ENCODE assay signal across 29 cellular contexts in genomic region chr5:29001666-29002065, GRCh38.
DNase-seq lines count a peak whose midpoint lies in the region; ATAC-seq, FAIRE-seq and TF ChIP-seq lines count a peak whose summit lies in the region.
"Had no signal": no experiment of that assay in that cellular context is flagged by ENCODE, and none has a peak within 500 bp of the region (broad histone marks: within the 10 kb centered on the region; RNA-seq: fewer than 3 reads in every experiment).

No MANE protein-coding gene starts in this region.

- H3K14ac ChIP-seq in H9 (ENCODE audit: insufficient read depth, low read length): no peak overlapping the region

- TF ChIP-seq CTCF in H9 (conservative IDR thresholded peaks at IDR 0.05) (peak; percentile 64), VCaP (conservative IDR thresholded peaks at IDR 0.05) (peak; percentile 35), kidney (IDR thresholded peaks at IDR 0.05; ENCODE audit: borderline replicate concordance, extremely low read depth, insufficient read depth) (peak; percentile 15)

- H3K27me3 Mint-ChIP-seq in H9 (ENCODE audit: low read depth): no peaks in the 10 kb centered on the region
- no peaks in the 10 kb centered on the region for H3K27me3 Mint-ChIP-seq in activated T-cell treated with anti-CD3 and anti-CD28 coated beads, Interleukin-2, amount 50 U/mL, for 72 hours (ENCODE audit: low read depth)
- H3K27me3 Mint-ChIP-seq: activated CD4-positive, alpha-beta memory T cell treated with anti-CD3 and anti-CD28 coated beads, Interleukin-2, amount 10 ng/mL, durations not matched to agents 7 days and 5 days; CD8-positive, alpha-beta memory T cell; memory B cell; naive thymus-derived CD4-positive, alpha-beta T cell had no signal

- no peak overlapping the region for H2BK15ac ChIP-seq in H9 (ENCODE audit: low read depth, low read length)

- H2BK20ac ChIP-seq in H9 (ENCODE audit: low read depth, low read length, poor library complexity, severe bottlenecking): no peak overlapping the region

- no peak overlapping the region for H2BK12ac ChIP-seq in H9 (ENCODE audit: insufficient read length, low read depth, low read length)

- H3K27ac ChIP-seq in H9 (ENCODE audit: insufficient read length, low read depth, low read length) (no peak overlapping the region), VCaP (no peak overlapping the region), kidney (ENCODE audit: low read depth in 2 of 2, low read length in 2 of 2) (no peak overlapping the region)
- H3K27ac ChIP-seq: adrenal gland, cardiac muscle cell, epithelial cell of prostate, GM23248, parathyroid adenoma, SJCRH30 had no signal

- H3K4me1 ChIP-seq in H9 (ENCODE audit: insufficient read depth, low read length) (no peaks in the 10 kb centered on the region), kidney (ENCODE audit: control insufficient read depth in 1 of 2, insufficient read depth in 1 of 2, low read depth in 1 of 2, low read length in 2 of 2) (no peaks in the 10 kb centered on the region)
- H3K4me1 ChIP-seq: adrenal gland, parathyroid adenoma, SJCRH30 had no signal

- H3K36me3 Mint-ChIP-seq in H9 (ENCODE audit: insufficient read depth in 1 of 3, low read depth in 3 of 3): no peaks in the 10 kb centered on the region
- no peaks in the 10 kb centered on the region for H3K36me3 Mint-ChIP-seq in activated T-cell treated with anti-CD3 and anti-CD28 coated beads, Interleukin-2, amount 50 U/mL, for 72 hours (ENCODE audit: insufficient read depth in 2 of 2)
- H3K36me3 Mint-ChIP-seq: CD8-positive, alpha-beta memory T cell; memory B cell; naive thymus-derived CD4-positive, alpha-beta T cell had no signal

- H3K9me3 Mint-ChIP-seq in H9: no peaks in the 10 kb centered on the region
- H3K9me3 Mint-ChIP-seq in activated T-cell treated with anti-CD3 and anti-CD28 coated beads, Interleukin-2, amount 50 U/mL, for 72 hours: peaks cover 8 to 10% of the 10 kb centered on the region in 2 donors

- no peak overlapping the region for H2BK5ac ChIP-seq in H9 (ENCODE audit: insufficient read length, low read length)

- no peaks in the 10 kb centered on the region for H3K36me3 ChIP-seq in kidney (ENCODE audit: control insufficient read depth in 1 of 2, insufficient read depth in 2 of 2, low read length in 2 of 2)
- H3K36me3 ChIP-seq: adrenal gland, cardiac muscle cell, SJCRH30 had no signal

- no peak overlapping the region for H3K23ac ChIP-seq in H9 (ENCODE audit: insufficient read length, low read depth, low read length)

- H3K56ac ChIP-seq in H9 (ENCODE audit: insufficient read length, low read depth, low read length): no peak overlapping the region

- intact Hi-C loops in kidney (cut with DNase I): no loop called here

- no peak overlapping the region for H4K5ac ChIP-seq in H9 (ENCODE audit: insufficient read length, low read depth, low read length)

- H3K4ac ChIP-seq in H9 (ENCODE audit: low read depth, low read length): no peak overlapping the region

- no peak overlapping the region for H3T11ph ChIP-seq in H9 (ENCODE audit: low read length)

- H3K27ac Mint-ChIP-seq in H9: no peak overlapping the region
- H3K27ac Mint-ChIP-seq in activated T-cell treated with anti-CD3 and anti-CD28 coated beads, Interleukin-2, amount 50 U/mL, for 72 hours: no peak overlapping the region
- H3K27ac Mint-ChIP-seq: activated CD4-positive, alpha-beta memory T cell treated with anti-CD3 and anti-CD28 coated beads, Interleukin-2, amount 10 ng/mL, durations not matched to agents 7 days and 5 days; CD8-positive, alpha-beta memory T cell; memory B cell; naive thymus-derived CD4-positive, alpha-beta T cell had no signal

- no peak overlapping the region for H2AK5ac ChIP-seq in H9 (ENCODE audit: insufficient read length, low read length)

- no peaks in the 10 kb centered on the region for H4K20me1 ChIP-seq in H9 (ENCODE audit: control insufficient read depth, insufficient read depth, insufficient read length)

- H3K4me3 Mint-ChIP-seq in H9: no peak overlapping the region
- no peak overlapping the region for H3K4me3 Mint-ChIP-seq in activated T-cell treated with anti-CD3 and anti-CD28 coated beads, Interleukin-2, amount 50 U/mL, for 72 hours
- H3K4me3 Mint-ChIP-seq: activated CD4-positive, alpha-beta memory T cell treated with anti-CD3 and anti-CD28 coated beads, Interleukin-2, amount 10 ng/mL, durations not matched to agents 7 days and 5 days; CD8-positive, alpha-beta memory T cell; memory B cell; naive thymus-derived CD4-positive, alpha-beta T cell had no signal

- H3K27me3 ChIP-seq in H9 (ENCODE audit: insufficient read depth, low read length): no peaks in the 10 kb centered on the region
- H3K27me3 ChIP-seq: adrenal gland, cardiac muscle cell, SJCRH30 had no signal

- no peaks in the 10 kb centered on the region for H3K4me1 Mint-ChIP-seq in H9
- H3K4me1 Mint-ChIP-seq in activated T-cell treated with anti-CD3 and anti-CD28 coated beads, Interleukin-2, amount 50 U/mL, for 72 hours (ENCODE audit: low read depth): no peaks in the 10 kb centered on the region
- H3K4me1 Mint-ChIP-seq: activated CD4-positive, alpha-beta memory T cell treated with anti-CD3 and anti-CD28 coated beads, Interleukin-2, amount 10 ng/mL, durations not matched to agents 7 days and 5 days; CD8-positive, alpha-beta memory T cell; memory B cell; naive thymus-derived CD4-positive, alpha-beta T cell had no signal

- H3K23me2 ChIP-seq in H9 (ENCODE audit: insufficient read length, low read depth, low read length, poor library complexity, severe bottlenecking): no peaks in the 10 kb centered on the region

- no peaks in the 10 kb centered on the region for H3K79me1 ChIP-seq in H9 (ENCODE audit: insufficient read depth, low read depth, low read length, poor library complexity, severe bottlenecking)

- no peak overlapping the region for H4K91ac ChIP-seq in H9 (ENCODE audit: insufficient read length, low read depth, low read length)

- DNase-seq in A172 (ENCODE audit: low spot score) (peak; percentile 8), H9 (peak; percentile 35), kidney (no peak), midbrain (lab: John Stamatoyannopoulos, UW) (no peak), NCI-H1417 (lab: John Stamatoyannopoulos, UW) (no peak)
- DNase-seq in activated T-cell treated with anti-CD3 and anti-CD28 coated beads, Interleukin-2, amount 50 U/mL, for 72 hours: no peak
- DNase-seq: activated CD4-positive, alpha-beta memory T cell treated with anti-CD3 and anti-CD28 coated beads, Interleukin-2, amount 10 ng/mL, durations not matched to agents 7 days and 5 days; activated CD4-positive, CD25-positive, alpha-beta regulatory T cell; adrenal gland; CD8-positive, alpha-beta memory T cell; dermis blood vessel endothelial cell; DMS79; foreskin melanocyte; GM23248; hypothalamus; Karpas-422; naive thymus-derived CD4-positive, alpha-beta T cell; NCI-H1092; NCI-H524 treated with DMSO at 0.1 percent for 48 hours; T-helper 2 cell had no signal

- FAIRE-seq in kidney (lab: Jason Lieb, UNC): no peak
- FAIRE-seq: GM12892 had no signal

- ATAC-seq in GM19463 (IDR thresholded peaks at IDR 0.05; ENCODE audit: unreplicated experiment): no peak
- no peak for ATAC-seq in activated T-cell treated with anti-CD3 and anti-CD28 coated beads, Interleukin-2, amount 50 U/mL, for 72 hours (replicated peaks in 1 of 2)
- ATAC-seq: naive thymus-derived CD4-positive, alpha-beta T cell; sciatic nerve had no signal

- no CpG with 5 or more reads among the region's 3 CpGs for WGBS in H9 (ENCODE audit: extremely low coverage, insufficient read length, low lambda C conversion rate)

- no peak overlapping the region for H4K8ac ChIP-seq in H9 (replicated peaks; ENCODE audit: insufficient read length, low read depth, low read length)

- H2AFZ ChIP-seq in H9 (ENCODE audit: low read length): no peak overlapping the region
- H2AFZ ChIP-seq: GM23248, parathyroid adenoma had no signal

- H3K18ac ChIP-seq in H9 (ENCODE audit: insufficient read length, low read depth, low read length): no peak overlapping the region

- no peak overlapping the region for H3K9ac ChIP-seq in H9 (ENCODE audit: extremely low read depth, insufficient read length, low read length)
- no peak overlapping the region for H3K9ac ChIP-seq in kidney (ENCODE audit: low read length in 2 of 2)
- H3K9ac ChIP-seq: GM23248, parathyroid adenoma had no signal

- H3K79me2 ChIP-seq in H9 (ENCODE audit: insufficient read depth, low read length): no peaks in the 10 kb centered on the region
- H3K79me2 ChIP-seq: parathyroid adenoma had no signal

- H2BK120ac ChIP-seq in H9 (ENCODE audit: low read depth, low read length, poor library complexity, severe bottlenecking): no peak overlapping the region

- no peak overlapping the region for H3K4me3 ChIP-seq in kidney (ENCODE audit: low read length in 2 of 2)
- H3K4me3 ChIP-seq: adrenal gland, cardiac muscle cell, GM23248, SJCRH30 had no signal

- H3K4me2 ChIP-seq in H9 (ENCODE audit: insufficient read depth, insufficient read length, low read length): no peak overlapping the region

- H3K9me3 ChIP-seq in H9 (ENCODE audit: control insufficient read depth, low read depth, low read length) (no peaks in the 10 kb centered on the region), kidney (ENCODE audit: control insufficient read depth in 1 of 2, low read length in 2 of 2) (no peaks in the 10 kb centered on the region)
- H3K9me3 ChIP-seq: adrenal gland, SJCRH30 had no signal

Comparison
In these comparisons a context has a peak if more than half of its experiments do, and no peak if none do; other contexts are left out.
1. DNase-seq: peak in A172 (single experiment) and H9 (single experiment); none in kidney (single experiment), activated T-cell treated with anti-CD3 and anti-CD28 coated beads, Interleukin-2, amount 50 U/mL, for 72 hours (0 of 2), midbrain (single experiment) and NCI-H1417 (0 of 3).
2. Peak in every context shown above with its lines, with median percentiles within 50 percentile points of each other: CTCF ChIP-seq.